In the genomic region with DNA sequence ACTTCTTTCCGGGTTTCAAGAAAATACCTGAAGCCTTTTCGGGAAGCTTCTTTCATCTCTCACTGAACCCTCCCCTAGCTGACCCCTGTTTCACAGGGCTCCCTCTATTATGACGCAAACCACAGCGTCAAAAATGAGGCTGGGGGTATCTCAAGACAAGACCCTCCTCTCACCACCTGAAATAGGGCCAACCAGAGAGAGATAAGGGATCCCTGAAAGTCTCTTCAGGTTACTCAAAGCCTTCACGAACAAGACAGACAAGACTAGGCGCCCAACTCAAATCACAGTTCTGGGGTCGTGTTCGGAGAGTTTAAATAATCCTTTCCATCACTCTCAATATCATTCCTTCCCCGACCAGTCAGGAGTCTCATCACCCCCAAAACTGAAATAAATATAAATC, we compare ENCODE assay signal across 8 cellular contexts. TPM values are rescaled to one million over a fixed set of nuclear protein-coding genes. Genes with fewer than 3 reads are reported as not detected.
A peak's percentile ranks its signal among the peaks of the same experiment; 100 is the strongest.
DNase-seq lines count a peak whose midpoint lies in the region; TF ChIP-seq lines count a peak whose summit lies in the region.

No MANE protein-coding gene starts in this region.

- no peaks in the 10 kb centered on the region for H4K20me1 ChIP-seq in MM.1S (ENCODE audit: insufficient read depth, low read length)

- H3K9me3 Mint-ChIP-seq in CD14-positive monocyte (peaks cover 0 to 14% (median 8%) of the 10 kb centered on the region in 7 donors), neural crest cell (no peaks in the 10 kb centered on the region)

- H3K9me3 ChIP-seq in MM.1S (replicated peaks; ENCODE audit: insufficient read depth, low read length) (no peaks in the 10 kb centered on the region), ectodermal cell (ENCODE audit: control insufficient read depth, low read length) (no peaks in the 10 kb centered on the region)

- H3K36me3 ChIP-seq in MM.1S (replicated peaks; ENCODE audit: insufficient read depth, low read length) (no peaks in the 10 kb centered on the region), ectodermal cell (ENCODE audit: control insufficient read depth, insufficient read depth, low read length) (peaks cover 5% of the 10 kb centered on the region)

- in situ Hi-C loops in GM13976 (cut with MboI; ENCODE audit: low sequenced_read_pairs, unreplicated experiment), result no loop called here

- DNase-seq in CD14-positive monocyte (ENCODE audit: low spot score), result no peak
- DNase-seq in MM.1S, result no peak
- no peak for DNase-seq in neural crest cell (ENCODE audit: low read depth, low spot score)
- DNase-seq in hepatic stellate cell (ENCODE audit: low spot score), result no peak
- DNase-seq in GM13976 (ENCODE audit: low spot score), result no peak
- no peak for DNase-seq in COLO668 (lab: John Stamatoyannopoulos, UW; ENCODE audit: unreplicated experiment)
- no peak for DNase-seq in GF-D8 (lab: John Stamatoyannopoulos, UW)

- H3K27me3 Mint-ChIP-seq in CD14-positive monocyte (ENCODE audit: low read depth in 3 of 3), result peaks cover 0 to 5% (median 0%) of the 10 kb centered on the region in 3 donors
- H3K27me3 Mint-ChIP-seq in neural crest cell (ENCODE audit: low read depth), result no peaks in the 10 kb centered on the region

- H3K79me2 ChIP-seq in MM.1S (ENCODE audit: low read length), result peaks cover 11% of the 10 kb centered on the region

- intact Hi-C loops in CD14-positive monocyte (cut with micrococcal nuclease), result loop anchor here (5.0 to 10.0 kb wide), 6 partner anchors 139 to 772 kb away; a partner anchor contains a TSS

- peaks cover 18% of the 10 kb centered on the region for H3K4me1 Mint-ChIP-seq in CD14-positive monocyte
- H3K4me1 Mint-ChIP-seq in neural crest cell, result peaks cover 24% of the 10 kb centered on the region

- no peaks in the 10 kb centered on the region for H3K27me3 ChIP-seq in MM.1S (replicated peaks; ENCODE audit: insufficient read depth, low read length)
- no peaks in the 10 kb centered on the region for H3K27me3 ChIP-seq in ectodermal cell (ENCODE audit: control insufficient read depth, insufficient read depth, low read length, poor library complexity, severe bottlenecking)

- peak; percentile 2 for TF ChIP-seq CTCF in CD14-positive monocyte (IDR thresholded peaks at IDR 0.05)
- no peak for TF ChIP-seq CTCF in MM.1S (IDR thresholded peaks at IDR 0.05; ENCODE audit: low read length)
- no peak for TF ChIP-seq CTCF in neural crest cell (conservative IDR thresholded peaks at IDR 0.05)
- no peak for TF ChIP-seq CTCF in GM13976 (IDR thresholded peaks at IDR 0.05; ENCODE audit: borderline replicate concordance, control extremely low read depth, extremely low read depth, insufficient read depth, missing control alignments)

- H3K36me3 Mint-ChIP-seq in CD14-positive monocyte (peaks cover 16 to 26% of the 10 kb centered on the region in 2 donors), neural crest cell (ENCODE audit: low read depth) (peaks cover 3% of the 10 kb centered on the region)

- no peaks in the 10 kb centered on the region for H3K9me2 ChIP-seq in MM.1S (replicated peaks; ENCODE audit: insufficient read depth, low read length)

- H2AFZ ChIP-seq in MM.1S (ENCODE audit: low read length), result peak overlapping the region; percentile 82

- 1% methylated on average over 9 of the region's 9 CpGs for WGBS in ectodermal cell, 2 experiments

- peak overlapping the region; percentile 91 for H3K9ac ChIP-seq in MM.1S (ENCODE audit: low read length)

- H3K27ac Mint-ChIP-seq in CD14-positive monocyte (peak overlapping the region; percentile 92 to 99 (median 98)), neural crest cell (ENCODE audit: unreplicated experiment) (peak overlapping the region; percentile 99)

- peaks cover 5% of the 10 kb centered on the region; the same call in 1 of the 2 replicates for H3K4me1 ChIP-seq in MM.1S (ENCODE audit: low read length)
- H3K4me1 ChIP-seq in ectodermal cell (ENCODE audit: control insufficient read depth, insufficient read depth, low read length), result peaks cover 7% of the 10 kb centered on the region

- peak overlapping the region; percentile 91 to 96 for H3K4me3 Mint-ChIP-seq in CD14-positive monocyte
- H3K4me3 Mint-ChIP-seq in neural crest cell, result peak overlapping the region; percentile 99

- H3K27ac ChIP-seq in MM.1S (ENCODE audit: low read length), result peak overlapping the region; percentile 91; the same call in 1 of the 2 replicates
- no peak overlapping the region for H3K27ac ChIP-seq in ectodermal cell (ENCODE audit: insufficient read depth, low read depth, low read length, poor library complexity, severe bottlenecking)

- H3K4me2 ChIP-seq in MM.1S (ENCODE audit: low read depth, low read length), result peak overlapping the region; percentile 76

- H3F3A ChIP-seq in MM.1S (ENCODE audit: insufficient read depth, low read length), result peaks cover 9% of the 10 kb centered on the region

- H3K4me3 ChIP-seq in MM.1S (ENCODE audit: low read length), result peak overlapping the region; percentile 79
- peak overlapping the region; percentile 68 for H3K4me3 ChIP-seq in ectodermal cell (ENCODE audit: insufficient read depth, low read depth, low read length)

RNA-seq across cellular contexts. Expression of a gene that starts 1.2 kb away (rescaled TPM):
- polyA plus RNA-seq in CD14-positive monocyte, result 10 to 100 TPM; 10.5 to 11.9 TPM
- 27.8 TPM for polyA plus RNA-seq in ectodermal cell (2013, experiment 1 of 4)
- polyA plus RNA-seq in ectodermal cell (2013, experiment 2 of 4), result 36.5 TPM
- 23.9 TPM for polyA plus RNA-seq in ectodermal cell (2013, experiment 3 of 4)
- polyA plus RNA-seq in ectodermal cell (2013, experiment 4 of 4), result 25.9 TPM
- total RNA-seq in neural crest cell, result 38.1 and 38.3 TPM in 2 replicates
